Comparison of ENCODE assay signal across 13 cellular contexts in genomic region chr14:80047761-80048160, GRCh38.
"Had no signal": no experiment of that assay in that cellular context is flagged by ENCODE, and none has a peak within 500 bp of the region (broad histone marks: within the 10 kb centered on the region; RNA-seq: fewer than 3 reads in every experiment).

No MANE protein-coding gene starts in this region.

- H3K9me3 ChIP-seq: body of pancreas, gastrocnemius medialis had no signal

- H3K36me3 ChIP-seq: gastrocnemius medialis, heart right ventricle, right atrium auricular region had no signal

- H3K27me3 ChIP-seq: body of pancreas, gastrocnemius medialis, heart right ventricle, right atrium auricular region had no signal

- H3K4me3 ChIP-seq: body of pancreas, gastrocnemius medialis, heart right ventricle, right atrium auricular region, skin epidermis had no signal

- DNase-seq: activated CD4-positive, alpha-beta T cell treated with anti-CD3 and anti-CD28 coated beads for 48 hours; activated naive CD4-positive, alpha-beta T cell treated with anti-CD3 and anti-CD28 coated beads for 36 hours; amniotic stem cell; body of pancreas; gastrocnemius medialis; heart right ventricle; islet precursor cell; natural killer cell had no signal

- H3K4me1 ChIP-seq: body of pancreas, gastrocnemius medialis, heart right ventricle, right atrium auricular region had no signal

- ATAC-seq: body of pancreas, gastrocnemius medialis, heart right ventricle, left lobe of liver, natural killer cell, WTC11 had no signal

- H3K27ac ChIP-seq: body of pancreas, gastrocnemius medialis, heart right ventricle, right atrium auricular region, skin epidermis had no signal

- FAIRE-seq: urothelium cell line had no signal
